In the genomic region with DNA sequence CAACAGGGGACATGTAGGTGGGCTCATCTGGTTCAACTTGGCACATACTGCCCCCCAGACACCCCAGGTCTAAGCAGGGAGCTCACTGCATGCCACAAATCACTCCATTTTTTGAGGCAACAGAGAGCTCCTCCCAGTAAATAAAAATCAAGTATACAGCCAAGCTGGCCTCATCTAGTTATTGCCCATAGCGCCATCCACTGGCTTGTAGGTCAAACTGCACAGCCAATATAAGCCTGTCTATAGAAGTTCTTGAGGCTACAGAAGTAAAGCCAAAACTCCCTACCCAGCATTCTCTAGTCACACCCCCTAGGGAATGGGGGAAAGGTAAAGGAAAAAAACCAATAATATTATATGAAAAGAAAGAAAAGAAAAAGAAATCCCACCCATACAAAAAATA, we compare ENCODE assay signal across 15 cellular contexts.
DNase-seq lines count a peak whose midpoint lies in the region; ATAC-seq, FAIRE-seq and TF ChIP-seq lines count a peak whose summit lies in the region.
"Had no signal": no experiment of that assay in that cellular context is flagged by ENCODE, and none has a peak within 500 bp of the region (broad histone marks: within the 10 kb centered on the region; RNA-seq: fewer than 3 reads in every experiment).

No MANE protein-coding gene starts in this region.

- FAIRE-seq in H1 (lab: Jason Lieb, UNC), result no peak

- H2BK12ac ChIP-seq in H1 (ENCODE audit: low read depth, low read length), result no peak overlapping the region

- 83% methylated on average over 1 of the region's 1 CpG; no CpG with 5 or more reads in 1 of the 2 experiments for WGBS in H1 (ENCODE audit: extremely low coverage in 1 of 2, insufficient coverage in 1 of 2, insufficient read length in 1 of 2, insufficient replicate concordance in 2 of 2, low coverage in 1 of 2, low lambda C conversion rate in 2 of 2, missing lambda C conversion rate in 1 of 2), 2 experiments

- no peak for TF ChIP-seq EP300 in H1 (IDR thresholded peaks at IDR 0.05; ENCODE audit: borderline replicate concordance in 1 of 2, low read depth in 2 of 2, low read length in 2 of 2)

- no peaks in the 10 kb centered on the region for H3K79me2 ChIP-seq in GM23338 (replicated peaks; ENCODE audit: insufficient read depth)
- no peaks in the 10 kb centered on the region for H3K79me2 ChIP-seq in H1 (ENCODE audit: control insufficient read depth in 1 of 2, insufficient read depth in 2 of 2, low read length in 2 of 2)
- H3K79me2 ChIP-seq in neural progenitor cell (ENCODE audit: low read depth), result no peaks in the 10 kb centered on the region

- H3K4ac ChIP-seq in H1 (replicated peaks; ENCODE audit: insufficient read length, low read depth, low read length), result no peak overlapping the region

- H3K27ac Mint-ChIP-seq in GM23338, result no peak overlapping the region
- H3K27ac Mint-ChIP-seq in neural progenitor cell, result no peak overlapping the region
- H3K27ac Mint-ChIP-seq: B cell; CD8-positive, alpha-beta T cell had no signal

- ATAC-seq in GM23338, result no peak
- no peak for ATAC-seq in Right ventricle myocardium superior (ENCODE audit: poor library complexity)
- ATAC-seq: CD8-positive, alpha-beta T cell had no signal

- H3K14ac ChIP-seq in H1 (ENCODE audit: insufficient read length), result no peak overlapping the region

- H2BK5ac ChIP-seq in H1 (ENCODE audit: low read depth, low read length), result no peak overlapping the region

- POLR2A ChIA-PET in H1 (lab: Charles Lee; ENCODE audit: partially characterized antibody), result interaction anchor here (0.5 kb wide), 1 partner anchor 508 kb away, joined by 3 read pairs; no protein-coding TSS in a partner anchor

- TF ChIP-seq RAD21 in H1 (IDR thresholded peaks at IDR 0.05 in 1 of 2, conservative IDR thresholded peaks at IDR 0.05 in 1 of 2; ENCODE audit: low read depth in 2 of 2, low read length in 2 of 2), result peak; percentile 43 to 46

- CTCF ChIA-PET in H1 (lab: Charles Lee; ENCODE audit: partially characterized antibody), result interaction anchor here (0.6 to 1.3 kb wide), 3 partner anchors 26 to 406 kb away, joined by 3 to 5 read pairs (median 3); no protein-coding TSS in a partner anchor

- H3K9ac ChIP-seq in NT2/D1 (ENCODE audit: insufficient read length, low read depth), result no peak overlapping the region
- H3K9ac ChIP-seq in H1 (replicated peaks in 1 of 4; ENCODE audit: extremely low read depth in 1 of 4, low read depth in 3 of 4, low read length in 3 of 4), result no peak overlapping the region
- no peak overlapping the region for H3K9ac ChIP-seq in neural progenitor cell
- H3K9ac ChIP-seq: BLaER1 treated with 17β-estradiol and CSF1 and Interleukin-3, amounts not matched to agents 10 nM and 100 nM; GM23248; KMS-11 had no signal

- H3K56ac ChIP-seq in H1 (replicated peaks; ENCODE audit: insufficient read length, low read depth, low read length), result no peak overlapping the region

- no peaks in the 10 kb centered on the region; the same call in 1 of the 2 replicates for H3K23me2 ChIP-seq in H1 (ENCODE audit: low read depth, low read length)

- no peaks in the 10 kb centered on the region for H3K9me3 ChIP-seq in NT2/D1 (ENCODE audit: insufficient read depth, low read length)
- H3K9me3 ChIP-seq in H1 (ENCODE audit: insufficient read depth in 2 of 2, low read depth in 1 of 2, low read length in 1 of 2), result 0 out of 4 replicates have a peak, but pooled peaks cover 0 to 3% of the 10 kb centered on the region in 2 experiments
- H3K9me3 ChIP-seq in neural progenitor cell (ENCODE audit: low read depth), result no peaks in the 10 kb centered on the region

- H3K36me3 Mint-ChIP-seq in GM23338 (ENCODE audit: low read depth) (peaks cover 4% of the 10 kb centered on the region; the same call in 1 of the 3 replicates), neural progenitor cell (no peaks in the 10 kb centered on the region)
- H3K36me3 Mint-ChIP-seq: CD8-positive, alpha-beta T cell had no signal

- H3K27ac ChIP-seq in GM23338 (ENCODE audit: low read depth), result no peak overlapping the region
- H3K27ac ChIP-seq in H1 (ENCODE audit: low read depth, low read length), result no peak overlapping the region
- H3K27ac ChIP-seq in neural progenitor cell, result no peak overlapping the region
- H3K27ac ChIP-seq: BLaER1 treated with 17β-estradiol and CSF1 and Interleukin-3, amounts not matched to agents 10 nM and 100 nM; GM23248; KMS-11 had no signal

- TF ChIP-seq POLR2A in H1 (IDR thresholded peaks at IDR 0.05; ENCODE audit: control extremely low read depth in 1 of 2, low read depth in 2 of 2, low read length in 2 of 2), result no peak
- TF ChIP-seq POLR2A in erythroblast (IDR thresholded peaks at IDR 0.05; ENCODE audit: low read length), result no peak

- H2BK15ac ChIP-seq in H1 (ENCODE audit: low read length), result no peak overlapping the region

- no peak overlapping the region for H3K4me3 Mint-ChIP-seq in GM23338
- no peak overlapping the region for H3K4me3 Mint-ChIP-seq in neural progenitor cell
- H3K4me3 Mint-ChIP-seq: B cell; CD8-positive, alpha-beta T cell had no signal

- H2AK5ac ChIP-seq in H1 (ENCODE audit: low read depth, low read length), result no peak overlapping the region

- H3K4me1 ChIP-seq in GM23338 (ENCODE audit: insufficient read depth), result no peaks in the 10 kb centered on the region
- no peaks in the 10 kb centered on the region for H3K4me1 ChIP-seq in NT2/D1 (ENCODE audit: insufficient read depth, insufficient read length)
- H3K4me1 ChIP-seq in H1 (replicated peaks in 1 of 4; ENCODE audit: control insufficient read depth in 3 of 4, insufficient read depth in 4 of 4, low read length in 3 of 4), result no peaks in the 10 kb centered on the region
- H3K4me1 ChIP-seq in neural progenitor cell, result no peaks in the 10 kb centered on the region
- H3K4me1 ChIP-seq: BLaER1 treated with 17β-estradiol and CSF1 and Interleukin-3, amounts not matched to agents 10 nM and 100 nM had no signal

- H2AFZ ChIP-seq in GM23338, result no peak overlapping the region
- H2AFZ ChIP-seq in H1 (ENCODE audit: low read length), result no peak overlapping the region
- H2AFZ ChIP-seq in neural progenitor cell (replicated peaks), result no peak overlapping the region
- H2AFZ ChIP-seq: GM23248 had no signal

- H3K4me3 ChIP-seq in GM23338 (no peak overlapping the region), NT2/D1 (ENCODE audit: insufficient read length, low read depth) (no peak overlapping the region), H1 (ENCODE audit: extremely low read depth in 1 of 4, insufficient read depth in 2 of 4, low read depth in 3 of 4, low read length in 4 of 4) (no peak overlapping the region), neural progenitor cell (no peak overlapping the region)
- H3K4me3 ChIP-seq: BLaER1 treated with 17β-estradiol and CSF1 and Interleukin-3, amounts not matched to agents 10 nM and 100 nM; GM23248 had no signal

- TF ChIP-seq CTCF in GM23338 (conservative IDR thresholded peaks at IDR 0.05; ENCODE audit: low read depth in 2 of 2) (peak; percentile 53 to 55), H1 (IDR thresholded peaks at IDR 0.05; ENCODE audit: control extremely low read depth in 1 of 3, insufficient read depth in 1 of 3, low read depth in 1 of 3, low read length in 3 of 3) (peak in 1 of 3 experiments; percentile 39; a peak in 1 of 4 replicates), neural progenitor cell (IDR thresholded peaks at IDR 0.05) (peak; percentile 23)

- H3K27me3 ChIP-seq in GM23338 (ENCODE audit: insufficient read depth) (no peaks in the 10 kb centered on the region), NT2/D1 (ENCODE audit: insufficient read depth, insufficient read length) (no peaks in the 10 kb centered on the region), H1 (replicated peaks in 1 of 4; ENCODE audit: control insufficient read depth in 3 of 4, extremely low read depth in 1 of 4, insufficient read depth in 3 of 4, low read length in 3 of 4) (no peaks in the 10 kb centered on the region), neural progenitor cell (no peaks in the 10 kb centered on the region)
- H3K27me3 ChIP-seq: BLaER1 treated with 17β-estradiol and CSF1 and Interleukin-3, amounts not matched to agents 10 nM and 100 nM had no signal

- DNase-seq in GM23338 (ENCODE audit: low spot score), result peak; percentile 41
- DNase-seq in NT2/D1 (ENCODE audit: low read depth, low spot score), result peak; percentile 9
- no peak for DNase-seq in H1 (ENCODE audit: low read depth in 1 of 2, low spot score in 2 of 2)
- DNase-seq in neural progenitor cell (ENCODE audit: low spot score), result no peak
- no peak for DNase-seq in HT-29 (ENCODE audit: low spot score)
- DNase-seq in erythroblast (lab: John Stamatoyannopoulos, UW), result no peak
- no peak for DNase-seq in Right ventricle myocardium superior
- DNase-seq: Calu3; CD8-positive, alpha-beta T cell; GF-D8; GM23248; H7 had no signal

- H3K36me3 ChIP-seq in GM23338 (ENCODE audit: insufficient read depth), result no peaks in the 10 kb centered on the region
- no peaks in the 10 kb centered on the region for H3K36me3 ChIP-seq in NT2/D1 (ENCODE audit: insufficient read depth, insufficient read length, low read length)
- no peaks in the 10 kb centered on the region for H3K36me3 ChIP-seq in H1 (ENCODE audit: control insufficient read depth in 2 of 4, insufficient read depth in 4 of 4, low read length in 3 of 4)
- no peaks in the 10 kb centered on the region for H3K36me3 ChIP-seq in neural progenitor cell
- H3K36me3 ChIP-seq: BLaER1 treated with 17β-estradiol and CSF1 and Interleukin-3, amounts not matched to agents 10 nM and 100 nM had no signal

- H2BK20ac ChIP-seq in H1 (ENCODE audit: low read length), result no peak overlapping the region

- H3K79me1 ChIP-seq in H1 (ENCODE audit: low read depth, low read length), result no peaks in the 10 kb centered on the region

- no peak overlapping the region for H3K4me2 ChIP-seq in GM23338
- no peak overlapping the region for H3K4me2 ChIP-seq in H1 (ENCODE audit: insufficient read depth in 1 of 2, low read depth in 2 of 2, low read length in 2 of 2)
- H3K4me2 ChIP-seq in neural progenitor cell, result no peak overlapping the region
- H3K4me2 ChIP-seq: BLaER1 treated with 17β-estradiol and CSF1 and Interleukin-3, amounts not matched to agents 10 nM and 100 nM; KMS-11 had no signal

- H4K20me1 ChIP-seq in GM23338 (replicated peaks; ENCODE audit: insufficient read depth) (no peaks in the 10 kb centered on the region), H1 (replicated peaks in 1 of 2; ENCODE audit: control insufficient read depth in 1 of 2, insufficient read depth in 2 of 2, low read length in 2 of 2) (no peaks in the 10 kb centered on the region), neural progenitor cell (ENCODE audit: low read depth) (no peaks in the 10 kb centered on the region)
- H4K20me1 ChIP-seq: BLaER1 treated with 17β-estradiol and CSF1 and Interleukin-3, amounts not matched to agents 10 nM and 100 nM had no signal

- H2BK120ac ChIP-seq in H1 (replicated peaks; ENCODE audit: low read depth, low read length), result no peak overlapping the region

- H4K5ac ChIP-seq in H1 (ENCODE audit: insufficient read length, low read depth, low read length), result no peak overlapping the region

- H3K18ac ChIP-seq in H1 (ENCODE audit: extremely low read depth, low read length), result no peak overlapping the region

- peaks cover 3% of the 10 kb centered on the region; the same call in 1 of the 2 replicates for H3K9me2 ChIP-seq in GM23338 (ENCODE audit: insufficient read depth)

- H3F3A ChIP-seq in GM23338 (replicated peaks; ENCODE audit: low read depth), result no peaks in the 10 kb centered on the region
- no peaks in the 10 kb centered on the region for H3F3A ChIP-seq in neural progenitor cell (ENCODE audit: low read depth)

- H3K9me3 Mint-ChIP-seq in GM23338 (peaks cover 7% of the 10 kb centered on the region), neural progenitor cell (peaks cover 3% of the 10 kb centered on the region)

- H3K23ac ChIP-seq in H1 (ENCODE audit: insufficient read length), result no peak overlapping the region

- H3K27me3 Mint-ChIP-seq in GM23338 (ENCODE audit: insufficient read depth, low read depth, poor library complexity) (peaks cover 5% of the 10 kb centered on the region), neural progenitor cell (ENCODE audit: insufficient read depth, low read depth) (peaks cover 2% of the 10 kb centered on the region)
- H3K27me3 Mint-ChIP-seq: B cell had no signal

- H3K4me1 Mint-ChIP-seq in GM23338 (no peaks in the 10 kb centered on the region), neural progenitor cell (no peaks in the 10 kb centered on the region)
- H3K4me1 Mint-ChIP-seq: B cell had no signal

- H4K8ac ChIP-seq in H1 (ENCODE audit: extremely low read depth, insufficient read depth, low read length), result no peak overlapping the region

- intact Hi-C loops in Right ventricle myocardium superior (cut with DNase I), result no loop called here

- no peak overlapping the region for H4K91ac ChIP-seq in H1 (replicated peaks; ENCODE audit: insufficient read length, low read length)

Comparison
In these comparisons a context has a peak if more than half of its experiments do, and no peak if none do; other contexts are left out.
1. DNase-seq: peak in GM23338 (single experiment) and NT2/D1 (single experiment); none in H1 (0 of 2), neural progenitor cell (single experiment), HT-29 (single experiment), erythroblast (0 of 2) and Right ventricle myocardium superior (single experiment).